20 cellular contexts compared by ENCODE assay signal in the genomic region with DNA sequence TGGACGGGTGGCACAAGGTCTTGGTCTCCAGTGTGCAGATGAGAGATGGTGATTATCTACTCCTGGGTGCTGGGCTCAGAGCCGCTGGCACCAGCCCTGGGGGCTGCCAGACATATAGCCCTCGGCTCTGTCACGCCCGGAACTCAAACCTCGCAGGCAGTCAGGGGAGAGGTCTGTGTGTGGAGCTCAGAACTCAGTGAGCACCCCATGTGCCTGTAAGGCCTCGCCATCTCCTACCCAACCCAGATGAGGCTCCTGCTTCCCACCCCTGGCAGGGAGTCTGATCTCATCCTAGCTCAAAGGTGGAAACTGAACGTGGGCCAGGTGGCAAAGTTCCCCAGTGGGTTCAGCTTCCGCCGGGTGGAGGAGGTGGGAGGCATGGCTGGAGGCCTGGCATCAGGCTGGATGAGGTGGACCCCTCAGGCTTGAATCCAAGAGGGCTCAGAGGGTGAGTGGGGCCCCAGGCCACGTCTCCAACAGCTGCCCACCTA. TPM values are rescaled to one million over a fixed set of nuclear protein-coding genes. Genes with fewer than 3 reads are reported as not detected.
A peak's percentile ranks its signal among the peaks of the same experiment; 100 is the strongest.
DNase-seq lines count a peak whose midpoint lies in the region; ATAC-seq, FAIRE-seq and TF ChIP-seq lines count a peak whose summit lies in the region.
"Had no signal": no experiment of that assay in that cellular context is flagged by ENCODE, and none has a peak within 500 bp of the region (broad histone marks: within the 10 kb centered on the region; RNA-seq: fewer than 3 reads in every experiment).

No MANE protein-coding gene starts in this region.

- no peaks in the 10 kb centered on the region for H3K9me3 ChIP-seq in A549
- no peaks in the 10 kb centered on the region for H3K9me3 ChIP-seq in HEK293 (ENCODE audit: control insufficient read depth, insufficient read depth, low read depth, low read length)
- no peaks in the 10 kb centered on the region for H3K9me3 ChIP-seq in PC-9 (ENCODE audit: insufficient read depth, low read depth)

- peaks cover 56% of the 10 kb centered on the region for H3K4me1 ChIP-seq in A549
- no peaks in the 10 kb centered on the region for H3K4me1 ChIP-seq in HEK293 (ENCODE audit: control insufficient read depth, insufficient read depth, low read length)
- peaks cover 15% of the 10 kb centered on the region for H3K4me1 ChIP-seq in rectal smooth muscle tissue (ENCODE audit: control insufficient read depth, insufficient read depth, low read length)
- H3K4me1 ChIP-seq in PC-9 (replicated peaks; ENCODE audit: insufficient read depth), result no peaks in the 10 kb centered on the region

- H3K36me3 ChIP-seq in HEK293 (ENCODE audit: control insufficient read depth in 2 of 2, insufficient read depth in 1 of 2, low read length in 2 of 2), result no peaks in the 10 kb centered on the region
- no peaks in the 10 kb centered on the region for H3K36me3 ChIP-seq in rectal smooth muscle tissue (ENCODE audit: control insufficient read depth, insufficient read depth, low read length)
- H3K36me3 ChIP-seq in PC-9 (ENCODE audit: low read depth), result no peaks in the 10 kb centered on the region

- H3K27me3 Mint-ChIP-seq in osteocyte (ENCODE audit: unreplicated experiment), result peaks cover 17% of the 10 kb centered on the region

- BruUV-seq in PC-9 (replicated peaks; lab: Mats Ljungman, UMichigan), result no TSS peak

- no peak for TF ChIP-seq POLR2A in A549 (IDR thresholded peaks at IDR 0.05; ENCODE audit: low read length)

- no peak for ATAC-seq in A549
- ATAC-seq: HCT116 had no signal

- POLR2A ChIA-PET in A549 (lab: Yijun Ruan, JAX), result no interaction called here
- POLR2A ChIA-PET in HEK293 (lab: Yijun Ruan, JAX), result no interaction called here
- POLR2A ChIA-PET in PC-9 (lab: Charles Lee; ENCODE audit: unreplicated experiment), result no interaction called here

- H3K27ac ChIP-seq in A549, result peak overlapping the region; percentile 83 to 85; a peak in 5 of 6 replicates
- no peak overlapping the region for H3K27ac ChIP-seq in HEK293 (ENCODE audit: extremely low read depth, low read depth, low read length)
- H3K27ac ChIP-seq in coronary artery, result no peak overlapping the region
- H3K27ac ChIP-seq in rectal smooth muscle tissue (ENCODE audit: low read depth, low read length), result peak overlapping the region; percentile 62
- H3K27ac ChIP-seq in PC-9, result no peak overlapping the region

- H3K36me3 Mint-ChIP-seq in osteocyte (ENCODE audit: unreplicated experiment), result no peaks in the 10 kb centered on the region

- DNase-seq in A549 (ENCODE audit: low read depth in 1 of 2, low spot score in 1 of 2) (no peak), coronary artery (ENCODE audit: low spot score) (no peak), osteocyte (ENCODE audit: extremely low spot score, unreplicated experiment) (no peak), PC-9 (no peak)
- no peak for DNase-seq in activated CD4-positive, CD25-positive, alpha-beta regulatory T cell (lab: John Stamatoyannopoulos, UW)
- DNase-seq: AML-193; CD4-positive, alpha-beta T cell; DMS79 treated with DMSO at 0.1 percent for 48 hours; GDM1; KBM-7; NCI-H1048; NCI-H82; SIG-M5 had no signal

- TF ChIP-seq RAD21 in A549 (conservative IDR thresholded peaks at IDR 0.05 in 1 of 2, IDR thresholded peaks at IDR 0.05 in 1 of 2), result no peak

- H3K4me1 Mint-ChIP-seq in osteocyte (ENCODE audit: unreplicated experiment), result peaks cover 6% of the 10 kb centered on the region

- no peaks in the 10 kb centered on the region for H3F3A ChIP-seq in PC-9 (ENCODE audit: insufficient read depth, low read depth)

- H3K9me3 Mint-ChIP-seq in osteocyte (ENCODE audit: unreplicated experiment), result no peaks in the 10 kb centered on the region
- H3K9me3 Mint-ChIP-seq: CD4-positive, alpha-beta T cell had no signal

- no peak overlapping the region for H3K27ac Mint-ChIP-seq in osteocyte (ENCODE audit: unreplicated experiment)
- H3K27ac Mint-ChIP-seq: CD4-positive, alpha-beta T cell had no signal

- H3K79me2 ChIP-seq in PC-9 (ENCODE audit: low read depth), result no peaks in the 10 kb centered on the region

- CTCF ChIA-PET in A549 (lab: Yijun Ruan, JAX) (interaction anchor here (0.6 to 1.6 kb wide), 7 partner anchors 9 to 427 kb away, joined by 3 to 6 read pairs (median 3); no protein-coding TSS in a partner anchor), HEK293 (lab: Yijun Ruan, JAX) (interaction anchor here (0.8 kb wide), 1 partner anchor 21 kb away, joined by 3 read pairs; no protein-coding TSS in a partner anchor), PC-9 (lab: Charles Lee) (no interaction called here)

- no peak overlapping the region for H3K9ac ChIP-seq in rectal smooth muscle tissue (ENCODE audit: low read length)

- H3K4me2 ChIP-seq in A549, result no peak overlapping the region
- H3K4me2 ChIP-seq in PC-9, result no peak overlapping the region

- WGBS in A549 (ENCODE audit: missing lambda C conversion rate), result 72% methylated on average over 10 of the region's 11 CpGs

- intact Hi-C loops in PC-9 (cut with micrococcal nuclease; ENCODE audit: unreplicated experiment), result no loop called here

- H3K27me3 ChIP-seq in rectal smooth muscle tissue (ENCODE audit: control insufficient read depth, insufficient read depth, low read length) (no peaks in the 10 kb centered on the region), PC-9 (ENCODE audit: insufficient read depth, low read depth) (peaks cover 5% of the 10 kb centered on the region; the same call in 1 of the 2 replicates)

- no peaks in the 10 kb centered on the region for H4K20me1 ChIP-seq in PC-9 (ENCODE audit: insufficient read depth)

- TF ChIP-seq CTCF in A549 (IDR thresholded peaks at IDR 0.05) (no peak), HEK293 (tag by site-specific recombination; IDR thresholded peaks at IDR 0.05) (no peak), coronary artery (IDR thresholded peaks at IDR 0.05) (no peak), osteocyte (IDR thresholded peaks at IDR 0.05) (no peak), PC-9 (conservative IDR thresholded peaks at IDR 0.05) (no peak)

- no peak for FAIRE-seq in A549 (lab: Jason Lieb, UNC)
- FAIRE-seq: D721Med, GM12892, GM19239, HTR-8/SVneo had no signal

- no peak overlapping the region for H3K4me3 Mint-ChIP-seq in osteocyte (ENCODE audit: unreplicated experiment)
- H3K4me3 Mint-ChIP-seq: CD4-positive, alpha-beta T cell had no signal

- no peak overlapping the region for H2AFZ ChIP-seq in PC-9

- no peaks in the 10 kb centered on the region for H3K9me2 ChIP-seq in PC-9 (ENCODE audit: insufficient read depth)

- H3K4me3 ChIP-seq in A549 (no peak overlapping the region), HEK293 (ENCODE audit: low read depth, low read length) (no peak overlapping the region), coronary artery (peak overlapping the region; percentile 65), rectal smooth muscle tissue (ENCODE audit: low read length) (no peak overlapping the region), PC-9 (no peak overlapping the region)

- no peak for TF ChIP-seq EP300 in A549 (IDR thresholded peaks at IDR 0.05)

TF ChIP-seq in A549, 52 proteins besides CTCF, POLR2A, EP300 and RAD21:
- TF ChIP-seq HEYL (CRISPR knock-in tag; IDR thresholded peaks at IDR 0.05), result no peak
- TF ChIP-seq CHD2 (IDR thresholded peaks at IDR 0.05; ENCODE audit: low read length, partially characterized antibody), result no peak
- TF ChIP-seq TP53 (CRISPR knock-in tag; IDR thresholded peaks at IDR 0.05), result no peak
- TF ChIP-seq KDM1A (IDR thresholded peaks at IDR 0.05; ENCODE audit: low read depth), result no peak

TF ChIP-seq in HEK293, 187 proteins besides CTCF, POLR2A, EP300 and RAD21:
- peak; percentile 43 for TF ChIP-seq ZFHX2 (tag by site-specific recombination; conservative IDR thresholded peaks at IDR 0.05)
- TF ChIP-seq EGR2 (tag by site-specific recombination; IDR thresholded peaks at IDR 0.05; ENCODE audit: low read depth), result peak; percentile 38; the same call in 1 of the 2 replicates
- TF ChIP-seq ZNF341 (tag by site-specific recombination; IDR thresholded peaks at IDR 0.05; ENCODE audit: low read depth), result no peak

RNA-seq across cellular contexts. Expression of gene NPTX1, which starts 22.6 kb away (rescaled TPM):
- polyA plus RNA-seq in A549 (2011; rRNA removed), result 43.6 and 43.9 TPM in 2 replicates
- polyA plus RNA-seq in A549 (2012; cell fraction: cytosol; rRNA removed), result 77.7 and 130 TPM in 2 replicates
- 180 and 184 TPM in 2 replicates for polyA plus RNA-seq in A549 (2012; cell fraction: nucleus; rRNA removed)
- 84.8 to 109 TPM (median 104 TPM) in 3 replicates for polyA plus RNA-seq in A549 (2017; fragmentation: RNase III; extraction: RNeasy Plus Mini Kit Qiagen cat#74134 plus additional on column Dnase treatment)
- polyA minus RNA-seq in A549 (2011; rRNA and poly(A)+ RNA removed), result 54.9 and 66.2 TPM in 2 replicates
- 2.8 and 3.8 TPM in 2 replicates for total RNA-seq in osteocyte
- 6.1 and 6.9 TPM in 2 replicates for total RNA-seq in PC-9 (2021)

RNA-seq across cellular contexts. Expression of gene RPTOR, which starts 45.7 kb away (rescaled TPM):
- polyA plus RNA-seq in A549 (2011; rRNA removed) (10.8 and 11.1 TPM in 2 replicates), A549 (2017; fragmentation: RNase III; extraction: RNeasy Plus Mini Kit Qiagen cat#74134 plus additional on column Dnase treatment) (27.1 to 27.9 TPM (median 27.1 TPM) in 3 replicates)
- polyA plus RNA-seq in A549 (2012; cell fraction: cytosol; rRNA removed), result 18.0 and 19.3 TPM in 2 replicates
- 47.9 and 53.7 TPM in 2 replicates for polyA plus RNA-seq in A549 (2012; cell fraction: nucleus; rRNA removed)
- polyA minus RNA-seq in A549 (2011; rRNA and poly(A)+ RNA removed), result 30.9 and 48.0 TPM in 2 replicates
- total RNA-seq in osteocyte (36.0 and 37.1 TPM in 2 replicates), PC-9 (2021) (50.8 and 53.5 TPM in 2 replicates)

Comparison
In these comparisons a context has a peak if more than half of its experiments do, and no peak if none do; other contexts are left out.
1. H3K27ac ChIP-seq: peak in A549 (2 of 2) and rectal smooth muscle tissue (single experiment); none in HEK293 (single experiment), coronary artery (0 of 2) and PC-9 (single experiment).